In genomic region chr16:16008666-16009065, GRCh38 we compare ENCODE assay signal across 1 cellular context.
TF ChIP-seq lines count a peak whose summit lies in the region.

No MANE protein-coding gene starts in this region.

TF ChIP-seq in IMR-90, 13 proteins besides CTCF, POLR2A, EP300 and RAD21:
- TF ChIP-seq CHD1 (IDR thresholded peaks at IDR 0.05; ENCODE audit: low read depth, low read length): no peak
- no peak for TF ChIP-seq NFE2L2 (IDR thresholded peaks at IDR 0.05; ENCODE audit: low read depth, low read length)
- TF ChIP-seq CEBPB (IDR thresholded peaks at IDR 0.05; ENCODE audit: low read depth, low read length): no peak
- TF ChIP-seq MXI1 (IDR thresholded peaks at IDR 0.05; ENCODE audit: borderline replicate concordance, low read depth, low read length): no peak
- TF ChIP-seq MAZ (IDR thresholded peaks at IDR 0.05; ENCODE audit: borderline replicate concordance, low read depth, low read length): no peak
- no peak for TF ChIP-seq USF2 (IDR thresholded peaks at IDR 0.05; ENCODE audit: low read depth, low read length)
- TF ChIP-seq MAFK (IDR thresholded peaks at IDR 0.05; ENCODE audit: low read depth, low read length): no peak
- no peak for TF ChIP-seq BHLHE40 (IDR thresholded peaks at IDR 0.05; ENCODE audit: low read depth, low read length)
- no peak for TF ChIP-seq FOS (IDR thresholded peaks at IDR 0.05; ENCODE audit: low read depth, low read length)
- TF ChIP-seq RCOR1 (IDR thresholded peaks at IDR 0.05; ENCODE audit: insufficient replicate concordance, low read length): no peak
- no peak for TF ChIP-seq RFX5 (IDR thresholded peaks at IDR 0.05; ENCODE audit: low read depth, low read length)
- no peak for TF ChIP-seq ELK1 (IDR thresholded peaks at IDR 0.05; ENCODE audit: borderline replicate concordance, low read depth, low read length)
